ENCODE assay signal across 1 cellular context in genomic region chr13:106859505-106859904, GRCh38.
TF ChIP-seq lines count a peak whose summit lies in the region.

No MANE protein-coding gene starts in this region.

TF ChIP-seq in GM23338, 12 proteins besides CTCF, POLR2A, EP300 and RAD21 (continued from another document):
- TF ChIP-seq EZH2 (IDR thresholded peaks at IDR 0.05; ENCODE audit: low read depth, unreplicated experiment), result no peak
- no peak for TF ChIP-seq ZNF114 (CRISPR knock-in tag; IDR thresholded peaks at IDR 0.05)
- no peak for TF ChIP-seq CREB1 (CRISPR knock-in tag; IDR thresholded peaks at IDR 0.05; ENCODE audit: low read depth)
- no peak for TF ChIP-seq POLR2AphosphoS5 (IDR thresholded peaks at IDR 0.05; ENCODE audit: low read depth)
- no peak for TF ChIP-seq ZNF462 (CRISPR knock-in tag; IDR thresholded peaks at IDR 0.05)
- TF ChIP-seq STAT1 (IDR thresholded peaks at IDR 0.05; ENCODE audit: unreplicated experiment), result no peak
